Comparison of ENCODE assay signal across 7 cellular contexts in the genomic region with DNA sequence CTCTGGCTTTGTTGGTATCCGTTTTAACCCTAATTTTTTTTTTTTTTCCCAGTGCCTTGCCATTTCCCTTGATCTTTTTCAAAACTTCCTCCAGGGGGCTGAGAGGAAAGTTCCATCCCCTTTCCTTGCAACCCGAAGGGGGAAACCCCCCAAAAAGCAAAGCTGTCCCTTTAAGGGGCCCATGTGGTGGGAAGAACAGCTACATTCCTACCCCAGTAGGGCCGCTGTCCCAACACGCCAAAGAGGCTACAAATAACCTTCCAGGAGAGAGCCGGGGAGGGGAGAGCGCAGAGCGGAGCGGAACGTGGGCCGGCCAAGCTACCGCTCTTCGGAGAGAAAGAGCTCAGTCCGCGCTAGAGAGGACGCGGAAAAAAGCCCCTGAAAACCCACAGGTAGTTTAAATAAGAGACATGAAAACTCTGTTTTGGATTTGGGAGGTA. TPM values are rescaled to one million over a fixed set of nuclear protein-coding genes. Genes with fewer than 3 reads are reported as not detected.
DNase-seq lines count a peak whose midpoint lies in the region; ATAC-seq and TF ChIP-seq lines count a peak whose summit lies in the region.

No MANE protein-coding gene starts in this region.

- H3K27ac Mint-ChIP-seq in activated naive CD4-positive, alpha-beta T cell treated with anti-CD3 and anti-CD28 coated beads, Interleukin-2, amount 50 U/mL, for 24 hours: peak overlapping the region; percentile 65
- H3K27ac Mint-ChIP-seq in osteocyte (ENCODE audit: unreplicated experiment): peak overlapping the region; percentile 85

- no peaks in the 10 kb centered on the region for H3K36me3 Mint-ChIP-seq in activated naive CD4-positive, alpha-beta T cell treated with anti-CD3 and anti-CD28 coated beads, Interleukin-2, amount 50 U/mL, for 24 hours
- H3K36me3 Mint-ChIP-seq in osteocyte (ENCODE audit: unreplicated experiment): peaks cover 3% of the 10 kb centered on the region

- ATAC-seq in HG02623 (IDR thresholded peaks at IDR 0.05; ENCODE audit: unreplicated experiment): no peak

- peak; percentile 37 for TF ChIP-seq CTCF in osteocyte (IDR thresholded peaks at IDR 0.05)

- DNase-seq in G401 (ENCODE audit: low spot score) (peak; percentile 58), Kasumi-1 (lab: John Stamatoyannopoulos, UW) (peak; percentile 62 to 81), glomerular visceral epithelial cell (ENCODE audit: extremely low spot score) (peak; percentile 76), osteocyte (ENCODE audit: extremely low spot score, unreplicated experiment) (no peak), NAMALWA (ENCODE audit: low spot score) (no peak)

- H3K27me3 Mint-ChIP-seq in activated naive CD4-positive, alpha-beta T cell treated with anti-CD3 and anti-CD28 coated beads, Interleukin-2, amount 50 U/mL, for 24 hours: peaks cover 56% of the 10 kb centered on the region
- H3K27me3 Mint-ChIP-seq in osteocyte (ENCODE audit: unreplicated experiment): no peaks in the 10 kb centered on the region

- H3K4me1 Mint-ChIP-seq in activated naive CD4-positive, alpha-beta T cell treated with anti-CD3 and anti-CD28 coated beads, Interleukin-2, amount 50 U/mL, for 24 hours: peaks cover 24% of the 10 kb centered on the region
- peaks cover 79% of the 10 kb centered on the region for H3K4me1 Mint-ChIP-seq in osteocyte (ENCODE audit: unreplicated experiment)

- H3K4me3 Mint-ChIP-seq in activated naive CD4-positive, alpha-beta T cell treated with anti-CD3 and anti-CD28 coated beads, Interleukin-2, amount 50 U/mL, for 24 hours: peak overlapping the region; percentile 87
- peak overlapping the region; percentile 82 for H3K4me3 Mint-ChIP-seq in osteocyte (ENCODE audit: unreplicated experiment)

- in situ Hi-C loops in G401 (cut with HindIII; ENCODE audit: low sequenced_read_pairs): no loop called here

- no peaks in the 10 kb centered on the region for H3K9me3 Mint-ChIP-seq in activated naive CD4-positive, alpha-beta T cell treated with anti-CD3 and anti-CD28 coated beads, Interleukin-2, amount 50 U/mL, for 24 hours
- no peaks in the 10 kb centered on the region for H3K9me3 Mint-ChIP-seq in osteocyte (ENCODE audit: unreplicated experiment)

RNA-seq across cellular contexts. Expression of a gene that starts 1.7 kb away (rescaled TPM):
- total RNA-seq in G401 (2014; rRNA removed; shearing (Covaris generic)): 7.2 and 7.4 TPM in 2 replicates
- total RNA-seq in osteocyte: 49.3 and 54.1 TPM in 2 replicates

RNA-seq across cellular contexts. Expression of a gene that starts 19.9 kb away (rescaled TPM):
- 9.0 and 19.3 TPM in 2 replicates for total RNA-seq in G401 (2014; rRNA removed; shearing (Covaris generic))
- total RNA-seq in osteocyte: 36.9 and 37.1 TPM in 2 replicates

Comparison
In these comparisons a context has a peak if more than half of its experiments do, and no peak if none do; other contexts are left out.
1. DNase-seq: peak in G401 (single experiment), Kasumi-1 (2 of 2) and glomerular visceral epithelial cell (single experiment); none in osteocyte (single experiment) and NAMALWA (single experiment).